ENCODE assay signal across 24 cellular contexts in genomic region chr5:124737651-124738050, GRCh38. TPM values are rescaled to one million over a fixed set of nuclear protein-coding genes. Genes with fewer than 3 reads are reported as not detected.
DNase-seq lines count a peak whose midpoint lies in the region; ATAC-seq and TF ChIP-seq lines count a peak whose summit lies in the region.
"Had no signal": no experiment of that assay in that cellular context is flagged by ENCODE, and none has a peak within 500 bp of the region (broad histone marks: within the 10 kb centered on the region; RNA-seq: fewer than 3 reads in every experiment).

No MANE protein-coding gene starts in this region.

- DNase-seq in WTC11 (ENCODE audit: low spot score) (no peak), type B pancreatic cell (ENCODE audit: extremely low spot score, unreplicated experiment) (no peak), NCI-H2171 (lab: John Stamatoyannopoulos, UW) (no peak), AG08395 (ENCODE audit: low spot score) (no peak), left lung (no peak)
- DNase-seq: activated naive CD4-positive, alpha-beta T cell treated with anti-CD3 and anti-CD28 coated beads, Interleukin-2, amount 50 U/mL, for 16 hours; AML-193; anterior cingulate cortex; effector memory CD4-positive, alpha-beta T cell; glutamatergic neuron; immature natural killer cell; Kasumi-1; NCI-H1092; NCI-H2029 treated with DMSO at 0.1 percent for 48 hours; NCI-H446; stimulated activated CD4-positive, alpha-beta T cell treated with anti-CD3 and anti-CD28 coated beads, Interleukin-4, amount 100 ng/mL, for 1 hour; T-helper 9 cell; transverse colon had no signal

- H3K36me3 ChIP-seq in HEK293 (ENCODE audit: control insufficient read depth in 2 of 2, insufficient read depth in 1 of 2, low read length in 2 of 2), result no peaks in the 10 kb centered on the region
- H3K36me3 ChIP-seq in iPS-15b (ENCODE audit: control insufficient read depth, insufficient read depth, low read length), result no peaks in the 10 kb centered on the region
- no peaks in the 10 kb centered on the region for H3K36me3 ChIP-seq in left lung
- H3K36me3 ChIP-seq: neutrophil, transverse colon had no signal

- ATAC-seq in WTC11 (peak; percentile 8), left lung (no peak)
- ATAC-seq: activated CD4-positive, CD25-positive, alpha-beta regulatory T cell treated with anti-CD3 and anti-CD28 coated beads, Interleukin-2, amount 50 U/mL, for 24 hours had no signal

- H3K4me1 Mint-ChIP-seq in WTC11 (no peaks in the 10 kb centered on the region; the same call in none of the 2 replicates), type B pancreatic cell (ENCODE audit: unreplicated experiment) (peaks cover 79% of the 10 kb centered on the region)

- CTCF ChIA-PET in HEK293 (lab: Yijun Ruan, JAX) (interaction anchor here (0.6 kb wide), 1 partner anchor 12 kb away, joined by 3 read pairs; no protein-coding TSS in a partner anchor), WTC11 (lab: Charles Lee) (interaction anchor here (0.8 to 1.1 kb wide), 3 partner anchors 11 to 1098 kb away, joined by 3 to 9 read pairs (median 3); no protein-coding TSS in a partner anchor)

- H3K27ac Mint-ChIP-seq in WTC11 (peak overlapping the region; percentile 93), type B pancreatic cell (no peak overlapping the region)
- H3K27ac Mint-ChIP-seq: immature natural killer cell; stimulated activated naive CD8-positive, alpha-beta T cell treated with anti-CD3 and anti-CD28 coated beads, Interleukin-15, Interleukin-2, amounts not matched to agents 100 ng/mL and 50 ng/mL, for 24 hours had no signal

- H3K9me3 ChIP-seq in HEK293 (ENCODE audit: control insufficient read depth, insufficient read depth, low read depth, low read length) (no peaks in the 10 kb centered on the region), iPS-15b (ENCODE audit: control insufficient read depth, insufficient read depth, low read length) (no peaks in the 10 kb centered on the region), left lung (no peaks in the 10 kb centered on the region)
- H3K9me3 ChIP-seq: neutrophil, transverse colon had no signal

- H3K4me1 ChIP-seq in HEK293 (ENCODE audit: control insufficient read depth, insufficient read depth, low read length), result peaks cover 83% of the 10 kb centered on the region
- H3K4me1 ChIP-seq in iPS-15b (ENCODE audit: control insufficient read depth, insufficient read depth, low read length), result peaks cover 80% of the 10 kb centered on the region
- peaks cover 15 to 62% of the 10 kb centered on the region in 2 donors for H3K4me1 ChIP-seq in left lung

- no peaks in the 10 kb centered on the region; the same call in 1 of the 2 replicates for H3K36me3 Mint-ChIP-seq in WTC11
- no peaks in the 10 kb centered on the region for H3K36me3 Mint-ChIP-seq in type B pancreatic cell

- POLR2A ChIA-PET in HEK293 (lab: Yijun Ruan, JAX) (interaction anchor here (1.3 to 1.6 kb wide), 2 partner anchors 82 to 86 kb away, joined by 3 to 4 read pairs; no protein-coding TSS in a partner anchor), WTC11 (lab: Charles Lee) (interaction anchor here (0.5 to 3.2 kb wide), 3 partner anchors 11 to 14 kb away, joined by 3 to 27 read pairs (median 5); no protein-coding TSS in a partner anchor)

- intact Hi-C loops in left lung (cut with DNase I), result no loop called here

- H3K4me3 Mint-ChIP-seq in WTC11 (peak overlapping the region; percentile 50), type B pancreatic cell (peak overlapping the region; percentile 56)
- H3K4me3 Mint-ChIP-seq: immature natural killer cell; stimulated activated naive CD8-positive, alpha-beta T cell treated with anti-CD3 and anti-CD28 coated beads, Interleukin-15, Interleukin-2, amounts not matched to agents 100 ng/mL and 50 ng/mL, for 24 hours had no signal

- H3K9ac ChIP-seq in iPS-15b (ENCODE audit: low read depth, low read length), result no peak overlapping the region

- H3K27me3 ChIP-seq in iPS-15b (ENCODE audit: control insufficient read depth, insufficient read depth, low read length) (no peaks in the 10 kb centered on the region), left lung (peaks cover 0 to 5% of the 10 kb centered on the region in 2 donors)
- H3K27me3 ChIP-seq: transverse colon had no signal

- H3K27me3 Mint-ChIP-seq in WTC11 (ENCODE audit: low read depth) (0 out of 2 replicates have a peak, but pooled peaks cover 5% of the 10 kb centered on the region), type B pancreatic cell (peaks cover 6% of the 10 kb centered on the region)

- TF ChIP-seq CTCF in HEK293 (tag by site-specific recombination; IDR thresholded peaks at IDR 0.05), result no peak
- no peak for TF ChIP-seq CTCF in WTC11 (IDR thresholded peaks at IDR 0.05)
- TF ChIP-seq CTCF in type B pancreatic cell (conservative IDR thresholded peaks at IDR 0.05), result no peak
- no peak for TF ChIP-seq CTCF in left lung (IDR thresholded peaks at IDR 0.05)

- peaks cover 4% of the 10 kb centered on the region for H3K9me3 Mint-ChIP-seq in WTC11
- H3K9me3 Mint-ChIP-seq in type B pancreatic cell, result no peaks in the 10 kb centered on the region
- H3K9me3 Mint-ChIP-seq: stimulated activated naive CD8-positive, alpha-beta T cell treated with anti-CD3 and anti-CD28 coated beads, Interleukin-15, Interleukin-2, amounts not matched to agents 100 ng/mL and 50 ng/mL, for 24 hours had no signal

- H3K4me3 ChIP-seq in HEK293 (ENCODE audit: low read depth, low read length) (no peak overlapping the region), iPS-15b (ENCODE audit: low read depth, low read length) (peak overlapping the region; percentile 28), left lung (no peak overlapping the region)
- H3K4me3 ChIP-seq: transverse colon had no signal

- H3K27ac ChIP-seq in HEK293 (ENCODE audit: extremely low read depth, low read depth, low read length) (peak overlapping the region; percentile 86; the same call in 1 of the 2 replicates), left lung (peak overlapping the region in 1 of 2 donors; percentile 31)
- H3K27ac ChIP-seq: neutrophil had no signal

TF ChIP-seq in HEK293, 187 proteins besides CTCF, POLR2A, EP300 and RAD21:
- no peak for TF ChIP-seq ZNF658 (tag by site-specific recombination; IDR thresholded peaks at IDR 0.05)
- 0 out of 2 replicates have a peak, but pooled peaks have one; percentile 51 for TF ChIP-seq ZNF664 (tag by site-specific recombination; IDR thresholded peaks at IDR 0.05)

TF ChIP-seq in WTC11, 78 proteins besides CTCF, POLR2A, EP300 and RAD21 (continues in another document):
- TF ChIP-seq ZNF219 (CRISPR knock-in tag; IDR thresholded peaks at IDR 0.05; ENCODE audit: borderline replicate concordance), result no peak
- no peak for TF ChIP-seq ZNF423 (CRISPR knock-in tag; IDR thresholded peaks at IDR 0.05)
- no peak for TF ChIP-seq ZSCAN18 (CRISPR knock-in tag; IDR thresholded peaks at IDR 0.05)
- peak; percentile 50; the same call in 1 of the 2 replicates for TF ChIP-seq TEAD1 (CRISPR knock-in tag; IDR thresholded peaks at IDR 0.05)
- TF ChIP-seq ZNF138 (CRISPR knock-in tag; conservative IDR thresholded peaks at IDR 0.05), result no peak
- no peak for TF ChIP-seq PREB (CRISPR knock-in tag; IDR thresholded peaks at IDR 0.05; ENCODE audit: borderline replicate concordance)
- TF ChIP-seq JAZF1 (CRISPR knock-in tag; IDR thresholded peaks at IDR 0.05), result no peak
- TF ChIP-seq ATF3 (CRISPR knock-in tag; conservative IDR thresholded peaks at IDR 0.05), result no peak
- no peak for TF ChIP-seq SMAD4 (CRISPR knock-in tag; IDR thresholded peaks at IDR 0.05)

RNA-seq across cellular contexts. Expression of gene ZNF608, which starts 8.8 kb away (rescaled TPM):
- 40.6 to 44.4 TPM (median 43.8 TPM) in 3 replicates for total RNA-seq in WTC11 (2021)
- 37.4 and 63.0 TPM in 2 replicates for total RNA-seq in type B pancreatic cell (ENCODE audit: low replicate concordance)
- total RNA-seq in left lung, result 10 to 100 TPM; 21.9 to 24.0 TPM
- total RNA-seq: activated CD8-positive, alpha-beta memory T cell treated with anti-CD3 and anti-CD28 coated beads for 36 hours had no signal
